In the genomic region with DNA sequence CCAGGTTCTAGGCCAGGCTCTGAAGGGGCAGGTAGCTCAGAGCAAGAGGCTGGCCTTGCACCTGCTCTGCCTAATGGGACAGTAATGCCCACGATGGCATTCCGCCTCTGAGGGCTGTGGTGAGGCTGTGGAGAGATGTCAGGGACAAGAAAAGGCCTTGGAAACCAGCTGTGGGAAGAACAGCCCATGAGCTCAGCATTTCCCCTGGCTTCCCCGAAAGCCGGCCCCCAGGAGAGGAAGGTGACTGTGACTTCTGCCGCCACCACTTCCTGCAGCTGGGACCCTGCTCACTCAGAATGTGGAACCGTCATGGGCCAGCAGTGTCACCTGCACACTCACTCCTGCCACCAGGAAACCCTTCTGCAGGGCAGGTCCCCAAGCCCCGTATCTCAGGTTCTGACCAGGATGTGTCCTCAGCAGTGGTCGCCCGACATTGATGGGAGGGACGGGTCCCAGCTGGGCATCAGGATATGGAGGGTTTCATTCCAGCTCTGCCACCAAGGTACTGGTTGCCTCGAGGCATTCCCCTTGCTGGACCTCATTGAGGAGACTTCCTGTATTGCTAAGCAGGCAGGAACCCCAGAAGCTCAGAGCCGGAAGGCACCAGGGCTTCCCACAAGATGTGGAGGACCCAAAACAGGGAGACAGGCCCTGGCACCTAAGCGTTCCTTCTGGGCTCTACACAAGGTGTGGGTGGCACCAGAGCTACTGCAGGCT, we compare ENCODE assay signal across 8 cellular contexts. TPM values are rescaled to one million over a fixed set of nuclear protein-coding genes. Genes with fewer than 3 reads are reported as not detected.
DNase-seq lines count a peak whose midpoint lies in the region; ATAC-seq and TF ChIP-seq lines count a peak whose summit lies in the region.

No MANE protein-coding gene starts in this region.

- TF ChIP-seq CTCF in right lobe of liver (IDR thresholded peaks at IDR 0.05) = no peak

- TF ChIP-seq POLR2A in GM18505 (IDR thresholded peaks at IDR 0.05; ENCODE audit: borderline replicate concordance, extremely low read depth, insufficient read depth, insufficient read length) (peak; percentile 65), right lobe of liver (IDR thresholded peaks at IDR 0.05) (no peak)

- no peak overlapping the region for H3K4me3 ChIP-seq in right lobe of liver

- no peaks in the 10 kb centered on the region for H3K27me3 ChIP-seq in right lobe of liver

- H3K4me1 ChIP-seq in right lobe of liver = no peaks in the 10 kb centered on the region

- peak; percentile 72 to 75 for DNase-seq in activated CD4-positive, alpha-beta T cell treated with anti-CD3 and anti-CD28 coated beads, Interleukin-2, amount 50 U/mL, for 4 hours
- peak in 1 of 3 donors; percentile 39 for DNase-seq in right lobe of liver
- no peak for DNase-seq in SHP77 treated with DMSO at 0.1 percent for 48 hours (lab: John Stamatoyannopoulos, UW)
- DNase-seq in GOT3 (lab: John Stamatoyannopoulos, UW) = no peak

- H3K36me3 ChIP-seq in right lobe of liver = no peaks in the 10 kb centered on the region

- no peaks in the 10 kb centered on the region for H3K9me3 ChIP-seq in right lobe of liver

- 29% methylated on average over 6 of the region's 13 CpGs for whole genome bisulfite sequencing in right lobe of liver (ENCODE audit: insufficient coverage, low coverage, low lambda C conversion rate, missing lambda C conversion rate)

- intact Hi-C loops in right lobe of liver (cut with DNase I) = no loop called here

- H3K27ac ChIP-seq in right lobe of liver (no peak overlapping the region), temporal lobe (ENCODE audit: low read depth, low read length) (peak overlapping the region; percentile 71)

- ATAC-seq in GM18505 (IDR thresholded peaks at IDR 0.05; ENCODE audit: unreplicated experiment) (peak; percentile 24), HG03159 (IDR thresholded peaks at IDR 0.05; ENCODE audit: unreplicated experiment) (peak; percentile 39), right lobe of liver (peak; percentile 40 to 71 (median 52)), HG02571 (IDR thresholded peaks at IDR 0.05; ENCODE audit: unreplicated experiment) (no peak)

RNA-seq across cellular contexts. Expression of a gene that starts 30.7 kb away (rescaled TPM):
- total RNA-seq in right lobe of liver = 1 to 10 TPM in 3 of 6 experiments, under 1 TPM in 3; 0.42 to 2.4 (median 1.1) TPM
- total RNA-seq in temporal lobe = 25.8 TPM

RNA-seq across cellular contexts. Expression of a gene that starts 35.6 kb away (rescaled TPM):
- 1 to 10 TPM; 2.5 to 6.4 (median 2.8) TPM for total RNA-seq in right lobe of liver
- not detected for total RNA-seq in temporal lobe

RNA-seq across cellular contexts. Expression of a gene that starts 57.9 kb away (rescaled TPM):
- 10 to 100 TPM; 14.8 to 38.0 (median 17.3) TPM for total RNA-seq in right lobe of liver
- total RNA-seq in temporal lobe = 16.5 TPM

Comparison
In these comparisons a context has a peak if more than half of its experiments do, and no peak if none do; other contexts are left out.
1. DNase-seq: peak in activated CD4-positive, alpha-beta T cell treated with anti-CD3 and anti-CD28 coated beads, Interleukin-2, amount 50 U/mL, for 4 hours (2 of 2); none in SHP77 treated with DMSO at 0.1 percent for 48 hours (single experiment) and GOT3 (single experiment).